14 cellular contexts compared by ENCODE assay signal in the genomic region with DNA sequence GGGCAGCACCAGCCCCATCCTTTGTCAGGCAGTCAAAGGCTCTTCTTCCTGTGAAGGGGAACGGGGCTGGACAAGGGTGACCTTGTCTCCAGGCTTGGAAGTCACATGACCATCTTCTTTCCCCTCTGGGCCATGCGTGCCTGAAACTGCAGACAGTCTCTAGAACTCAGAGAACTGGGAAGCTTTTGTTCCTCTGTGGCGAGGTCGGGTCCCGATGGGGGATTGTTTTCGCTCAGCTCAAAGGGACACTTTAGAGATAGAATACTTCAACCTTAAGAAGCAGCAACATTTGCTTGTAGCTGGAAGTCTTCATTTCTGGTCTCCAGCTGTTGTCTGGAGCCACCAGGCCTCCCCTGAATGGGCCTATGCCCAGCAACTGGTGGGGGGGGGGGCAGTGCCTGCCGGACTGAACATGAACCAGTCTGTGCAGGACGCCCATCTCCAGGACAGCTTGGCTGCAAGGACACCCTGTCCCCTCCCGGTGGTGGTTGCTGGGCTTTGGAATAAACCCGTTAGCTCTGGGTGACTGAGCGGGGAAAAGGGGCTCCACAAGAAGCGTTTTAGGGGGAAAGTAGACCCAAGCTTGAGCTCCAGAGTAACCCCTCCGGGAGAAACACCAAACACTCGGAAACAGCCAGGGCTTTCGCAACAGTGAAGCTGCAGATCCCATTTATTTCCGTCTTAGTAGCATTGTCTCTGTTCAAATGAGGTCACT. TPM values are rescaled to one million over a fixed set of nuclear protein-coding genes. Genes with fewer than 3 reads are reported as not detected.
A peak's percentile ranks its signal among the peaks of the same experiment; 100 is the strongest.
DNase-seq lines count a peak whose midpoint lies in the region; ATAC-seq, FAIRE-seq and TF ChIP-seq lines count a peak whose summit lies in the region.
"Had no signal": no experiment of that assay in that cellular context is flagged by ENCODE, and none has a peak within 500 bp of the region (broad histone marks: within the 10 kb centered on the region; RNA-seq: fewer than 3 reads in every experiment).

No MANE protein-coding gene starts in this region.

- peak overlapping the region; percentile 14 for H2BK12ac ChIP-seq in H9 (ENCODE audit: insufficient read length, low read depth, low read length)

- no peaks in the 10 kb centered on the region for H3K23me2 ChIP-seq in H9 (ENCODE audit: insufficient read length, low read depth, low read length, poor library complexity, severe bottlenecking)

- no peaks in the 10 kb centered on the region for H3K9me3 ChIP-seq in H9 (ENCODE audit: control insufficient read depth, low read depth, low read length)
- H3K9me3 ChIP-seq in kidney (ENCODE audit: control insufficient read depth in 1 of 2, low read length in 2 of 2): no peaks in the 10 kb centered on the region

- no peaks in the 10 kb centered on the region for H3K79me2 ChIP-seq in H9 (ENCODE audit: insufficient read depth, low read length)

- no peak overlapping the region for H3K27ac Mint-ChIP-seq in H9
- H3K27ac Mint-ChIP-seq in dendritic cell treated with granulocyte-macrophage colony-stimulating factor and Interleukin-4, amounts not matched to agents 40 ng/mL and 50 ng/mL, for 4 days: peak overlapping the region; percentile 43
- H3K27ac Mint-ChIP-seq: activated CD4-positive, alpha-beta T cell treated with anti-CD3 and anti-CD28 coated beads, Interleukin-2, amount 10 ng/mL, durations not matched to agents 24 days and 14 days; memory B cell had no signal

- no peak overlapping the region for H3K4me3 Mint-ChIP-seq in H9
- H3K4me3 Mint-ChIP-seq in dendritic cell treated with granulocyte-macrophage colony-stimulating factor and Interleukin-4, amounts not matched to agents 40 ng/mL and 50 ng/mL, for 4 days: no peak overlapping the region
- H3K4me3 Mint-ChIP-seq: activated CD4-positive, alpha-beta T cell treated with anti-CD3 and anti-CD28 coated beads, Interleukin-2, amount 10 ng/mL, durations not matched to agents 24 days and 14 days; memory B cell had no signal

- H4K91ac ChIP-seq in H9 (ENCODE audit: insufficient read length, low read depth, low read length): no peak overlapping the region

- no peak for FAIRE-seq in kidney (lab: Jason Lieb, UNC)
- FAIRE-seq: H1 had no signal

- no peak overlapping the region for H4K8ac ChIP-seq in H9 (replicated peaks; ENCODE audit: insufficient read length, low read depth, low read length)

- no peak overlapping the region for H2BK120ac ChIP-seq in H9 (ENCODE audit: low read depth, low read length, poor library complexity, severe bottlenecking)

- no peak overlapping the region for H3K4ac ChIP-seq in H9 (ENCODE audit: low read depth, low read length)

- H3K14ac ChIP-seq in H9 (ENCODE audit: insufficient read depth, low read length): no peak overlapping the region; the same call in 1 of the 2 replicates

- no peaks in the 10 kb centered on the region for H3K27me3 ChIP-seq in H9 (ENCODE audit: insufficient read depth, low read length)

- no peak overlapping the region for H3K18ac ChIP-seq in H9 (ENCODE audit: insufficient read length, low read depth, low read length)

- no peaks in the 10 kb centered on the region; a peak in 1 of 5 replicates for H3K9me3 Mint-ChIP-seq in H9
- H3K9me3 Mint-ChIP-seq in dendritic cell treated with granulocyte-macrophage colony-stimulating factor and Interleukin-4, amounts not matched to agents 40 ng/mL and 50 ng/mL, for 4 days: no peaks in the 10 kb centered on the region
- H3K9me3 Mint-ChIP-seq: activated CD4-positive, alpha-beta T cell treated with anti-CD3 and anti-CD28 coated beads, Interleukin-2, amount 10 ng/mL, durations not matched to agents 24 days and 14 days; memory B cell had no signal

- no peaks in the 10 kb centered on the region for H3K79me1 ChIP-seq in H9 (ENCODE audit: insufficient read depth, low read depth, low read length, poor library complexity, severe bottlenecking)

- no peak overlapping the region for H3K27ac ChIP-seq in H9 (ENCODE audit: insufficient read length, low read depth, low read length)
- no peak overlapping the region for H3K27ac ChIP-seq in kidney (ENCODE audit: low read depth in 2 of 2, low read length in 2 of 2)

- no peaks in the 10 kb centered on the region for H4K20me1 ChIP-seq in H9 (ENCODE audit: control insufficient read depth, insufficient read depth, insufficient read length)

- no peak overlapping the region for H3K4me2 ChIP-seq in H9 (ENCODE audit: insufficient read depth, insufficient read length, low read length)

- H2AK5ac ChIP-seq in H9 (ENCODE audit: insufficient read length, low read length): no peak overlapping the region

- peaks cover 7% of the 10 kb centered on the region for H3K27me3 Mint-ChIP-seq in H9 (ENCODE audit: low read depth)
- peaks cover 17% of the 10 kb centered on the region for H3K27me3 Mint-ChIP-seq in dendritic cell treated with granulocyte-macrophage colony-stimulating factor and Interleukin-4, amounts not matched to agents 40 ng/mL and 50 ng/mL, for 4 days

- no peaks in the 10 kb centered on the region for H3K36me3 Mint-ChIP-seq in H9 (ENCODE audit: insufficient read depth in 1 of 3, low read depth in 3 of 3)
- H3K36me3 Mint-ChIP-seq in dendritic cell treated with granulocyte-macrophage colony-stimulating factor and Interleukin-4, amounts not matched to agents 40 ng/mL and 50 ng/mL, for 4 days (ENCODE audit: low read depth): no peaks in the 10 kb centered on the region
- H3K36me3 Mint-ChIP-seq: memory B cell had no signal

- no peak for TF ChIP-seq CTCF in H9 (conservative IDR thresholded peaks at IDR 0.05)
- no peak for TF ChIP-seq CTCF in kidney (IDR thresholded peaks at IDR 0.05; ENCODE audit: borderline replicate concordance, extremely low read depth, insufficient read depth)

- H2AFZ ChIP-seq in H9 (ENCODE audit: low read length): no peak overlapping the region

- no CpG with 5 or more reads among the region's 16 CpGs for WGBS in H9 (ENCODE audit: extremely low coverage, insufficient read length, low lambda C conversion rate)

- H3K4me3 ChIP-seq in kidney (ENCODE audit: low read length in 2 of 2): no peak overlapping the region

- peaks cover 0 to 2% of the 10 kb centered on the region in 2 donors for H3K36me3 ChIP-seq in kidney (ENCODE audit: control insufficient read depth in 1 of 2, insufficient read depth in 2 of 2, low read length in 2 of 2)

- intact Hi-C loops in dendritic cell treated with granulocyte-macrophage colony-stimulating factor and Interleukin-4, amounts not matched to agents 40 ng/mL and 50 ng/mL, for 4 days (cut with micrococcal nuclease): loop anchor here (5.0 to 10.0 kb wide), 5 partner anchors 38 to 295 kb away; partner anchors contain the start of genes KREMEN1 and ZNRF3
- intact Hi-C loops in kidney (cut with DNase I): no loop called here

- H2BK15ac ChIP-seq in H9 (ENCODE audit: low read depth, low read length): no peak overlapping the region; the same call in 1 of the 2 replicates

- H3K4me1 Mint-ChIP-seq in H9: peaks cover 39 to 59% of the 10 kb centered on the region in 2 experiments
- peaks cover 63% of the 10 kb centered on the region for H3K4me1 Mint-ChIP-seq in dendritic cell treated with granulocyte-macrophage colony-stimulating factor and Interleukin-4, amounts not matched to agents 40 ng/mL and 50 ng/mL, for 4 days (ENCODE audit: low read depth)

- H2BK5ac ChIP-seq in H9 (ENCODE audit: insufficient read length, low read length): no peak overlapping the region

- H2BK20ac ChIP-seq in H9 (ENCODE audit: low read depth, low read length, poor library complexity, severe bottlenecking): no peak overlapping the region

- no peak overlapping the region for H4K5ac ChIP-seq in H9 (ENCODE audit: insufficient read length, low read depth, low read length)

- H3T11ph ChIP-seq in H9 (ENCODE audit: low read length): no peak overlapping the region

- ATAC-seq in HG02973 (IDR thresholded peaks at IDR 0.05; ENCODE audit: unreplicated experiment): no peak
- no peak for ATAC-seq in HG02678 (IDR thresholded peaks at IDR 0.05; ENCODE audit: unreplicated experiment)

- no peak overlapping the region for H3K9ac ChIP-seq in H9 (ENCODE audit: extremely low read depth, insufficient read length, low read length)
- no peak overlapping the region for H3K9ac ChIP-seq in kidney (ENCODE audit: low read length in 2 of 2)

- H3K4me1 ChIP-seq in H9 (ENCODE audit: insufficient read depth, low read length) (peaks cover 8% of the 10 kb centered on the region; the same call in 1 of the 2 replicates), kidney (ENCODE audit: control insufficient read depth in 1 of 2, insufficient read depth in 1 of 2, low read depth in 1 of 2, low read length in 2 of 2) (peaks cover 5 to 9% of the 10 kb centered on the region in 2 donors)

- no peak overlapping the region for H3K56ac ChIP-seq in H9 (ENCODE audit: insufficient read length, low read depth, low read length)

- no peak overlapping the region for H3K23ac ChIP-seq in H9 (ENCODE audit: insufficient read length, low read depth, low read length)

- DNase-seq in H9 (peak; percentile 22), kidney (peak; percentile 59), putamen (ENCODE audit: low spot score) (peak; percentile 58), NCI-H1930 (lab: John Stamatoyannopoulos, UW) (no peak), T-helper 9 cell (no peak)
- DNase-seq: activated CD4-positive, alpha-beta T cell treated with anti-CD3 and anti-CD28 coated beads, Interleukin-2, amount 10 ng/mL, durations not matched to agents 24 days and 14 days; activated gamma-delta T cell treated with Interleukin-2 at 50 U/mL for 16 hours; NCI-H1694 treated with DMSO at 0.1 percent for 48 hours; T-helper 1 cell had no signal

RNA-seq across cellular contexts. Expression of gene EMID1, which starts 55.7 kb away (rescaled TPM):
- 4.5 and 5.4 TPM in 2 replicates for total RNA-seq in H9 (2021)
- total RNA-seq in kidney: 9.6 TPM
- polyA plus RNA-seq in kidney (ENCODE audit: insufficient read depth, low read depth, low replicate concordance): 25.5 TPM
- total RNA-seq: activated CD4-positive, alpha-beta T cell treated with anti-CD3 and anti-CD28 coated beads, Interleukin-2, amount 10 ng/mL, durations not matched to agents 24 days and 14 days had no signal

Comparison
In these comparisons a context has a peak if more than half of its experiments do, and no peak if none do; other contexts are left out.
1. DNase-seq: peak in H9 (single experiment), kidney (single experiment) and putamen (single experiment); none in NCI-H1930 (0 of 2) and T-helper 9 cell (single experiment).